Comparison of ENCODE assay signal across 12 cellular contexts in the genomic region with DNA sequence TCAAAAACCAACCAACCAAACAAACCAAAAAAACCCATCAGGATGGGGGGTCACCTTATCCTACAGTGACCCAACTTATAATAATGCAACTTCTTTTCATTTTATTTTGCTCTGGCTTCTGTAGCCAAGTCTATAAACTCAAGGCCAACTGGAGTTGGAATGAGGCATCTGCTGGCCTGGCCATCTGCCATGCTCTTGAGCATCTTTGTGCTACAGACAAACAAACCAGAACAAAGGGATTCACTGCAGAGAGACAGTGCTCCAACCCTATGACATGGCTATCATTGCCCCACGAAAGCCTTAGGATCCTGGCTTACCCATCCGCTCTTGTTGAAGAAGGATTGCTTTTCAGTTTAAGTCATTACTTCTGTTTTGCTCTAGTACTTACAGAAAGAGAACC. TPM values are rescaled to one million over a fixed set of nuclear protein-coding genes. Genes with fewer than 3 reads are reported as not detected.
DNase-seq lines count a peak whose midpoint lies in the region; ATAC-seq and TF ChIP-seq lines count a peak whose summit lies in the region.
"Had no signal": no experiment of that assay in that cellular context is flagged by ENCODE, and none has a peak within 500 bp of the region (broad histone marks: within the 10 kb centered on the region; RNA-seq: fewer than 3 reads in every experiment).

No MANE protein-coding gene starts in this region.

- peak; percentile 33 for DNase-seq in EL
- peak; percentile 91 for DNase-seq in NCI-H446 treated with DMSO at 0.1 percent for 48 hours (lab: John Stamatoyannopoulos, UW)
- DNase-seq in fibroblast of gingiva (ENCODE audit: low read depth): peak; percentile 89
- DNase-seq in putamen (ENCODE audit: low spot score): peak; percentile 84
- no peak for DNase-seq in activated CD4-positive, alpha-beta T cell treated with anti-CD3 and anti-CD28 coated beads for 48 hours
- no peak for DNase-seq in MCF 10A (ENCODE audit: unreplicated experiment)
- DNase-seq in NCI-H128 (lab: John Stamatoyannopoulos, UW; ENCODE audit: unreplicated experiment): no peak
- DNase-seq: mucosa of descending colon, NCI-H2081 treated with DMSO at 0.1 percent for 48 hours had no signal

- H3K4me1 Mint-ChIP-seq in MCF 10A (ENCODE audit: insufficient read depth, unreplicated experiment): no peaks in the 10 kb centered on the region

- POLR2A ChIA-PET in MCF 10A (lab: Yijun Ruan, JAX): no interaction called here

- H3K4me3 Mint-ChIP-seq in MCF 10A (ENCODE audit: unreplicated experiment): no peak overlapping the region
- H3K4me3 Mint-ChIP-seq: T-helper 1 cell treated with Interleukin-12 subunit alpha and Interleukin-12 subunit beta and Interleukin-4 antibody, amounts not matched to agents 30 μg/mL and 1 μg/mL, for 36 hours had no signal

- H3K27ac Mint-ChIP-seq in MCF 10A (ENCODE audit: low read depth, unreplicated experiment): no peak overlapping the region
- H3K27ac Mint-ChIP-seq: T-helper 1 cell treated with Interleukin-12 subunit alpha and Interleukin-12 subunit beta and Interleukin-4 antibody, amounts not matched to agents 30 μg/mL and 1 μg/mL, for 36 hours had no signal

- no peak for ATAC-seq in HG03108 (IDR thresholded peaks at IDR 0.05; ENCODE audit: unreplicated experiment)
- ATAC-seq: mucosa of descending colon had no signal

- intact Hi-C loops in MCF 10A (cut with micrococcal nuclease): no loop called here

- no peaks in the 10 kb centered on the region for H3K9me3 Mint-ChIP-seq in MCF 10A (ENCODE audit: unreplicated experiment)
- H3K9me3 Mint-ChIP-seq: T-helper 1 cell treated with Interleukin-12 subunit alpha and Interleukin-12 subunit beta and Interleukin-4 antibody, amounts not matched to agents 30 μg/mL and 1 μg/mL, for 36 hours had no signal

- CTCF ChIA-PET in MCF 10A (lab: Yijun Ruan, JAX): no interaction called here

- H3K27me3 Mint-ChIP-seq in MCF 10A (ENCODE audit: insufficient read depth, unreplicated experiment): no peaks in the 10 kb centered on the region

- TF ChIP-seq CTCF in MCF 10A (IDR thresholded peaks at IDR 0.05; ENCODE audit: unreplicated experiment): no peak

- H3K36me3 Mint-ChIP-seq in MCF 10A (ENCODE audit: insufficient read depth, unreplicated experiment): peaks cover 5% of the 10 kb centered on the region

- no TSS peak for BruUV-seq in MCF 10A (replicated peaks; lab: Mats Ljungman, UMichigan)

RNA-seq across cellular contexts. Expression of a gene that starts 49.2 kb away (rescaled TPM):
- not detected in 2 replicates for total RNA-seq in MCF 10A (2022)
- total RNA-seq: epithelial cell of proximal tubule had no signal

Comparison
In these comparisons a context has a peak if more than half of its experiments do, and no peak if none do; other contexts are left out.
1. DNase-seq: peak in EL (single experiment), NCI-H446 treated with DMSO at 0.1 percent for 48 hours (single experiment), fibroblast of gingiva (single experiment) and putamen (single experiment); none in activated CD4-positive, alpha-beta T cell treated with anti-CD3 and anti-CD28 coated beads for 48 hours (single experiment), MCF 10A (single experiment) and NCI-H128 (single experiment).